ENCODE assay signal across 16 cellular contexts in the genomic region with DNA sequence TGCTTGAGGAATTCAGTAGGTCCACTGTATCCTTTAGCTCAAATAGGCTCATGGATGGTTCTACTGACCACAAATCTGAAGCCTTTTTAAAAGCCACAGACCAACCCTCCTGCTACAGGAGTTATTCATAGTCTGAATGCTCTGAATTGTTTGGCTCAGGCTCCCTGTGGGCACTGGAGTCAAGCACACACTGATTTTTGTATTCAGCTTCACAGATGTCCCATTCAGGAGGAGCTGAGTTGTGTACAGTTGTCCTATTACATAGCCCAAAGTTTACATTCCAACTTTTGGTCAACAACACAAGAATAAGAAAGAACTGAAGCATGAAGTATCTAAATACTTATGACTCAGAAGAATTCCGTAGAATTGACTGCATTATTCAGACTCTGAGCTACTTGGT.
DNase-seq lines count a peak whose midpoint lies in the region; ATAC-seq, FAIRE-seq and TF ChIP-seq lines count a peak whose summit lies in the region.
"Had no signal": no experiment of that assay in that cellular context is flagged by ENCODE, and none has a peak within 500 bp of the region (broad histone marks: within the 10 kb centered on the region; RNA-seq: fewer than 3 reads in every experiment).

No MANE protein-coding gene starts in this region.

- no peak for TF ChIP-seq CTCF in epithelial cell of proximal tubule (conservative IDR thresholded peaks at IDR 0.05; ENCODE audit: low read depth, low read length)
- no peak for TF ChIP-seq CTCF in activated CD8-positive, alpha-beta T cell treated with anti-CD3 and anti-CD28 coated beads for 36 hours (IDR thresholded peaks at IDR 0.05)

- POLR2A ChIA-PET in activated CD8-positive, alpha-beta T cell treated with anti-CD3 and anti-CD28 coated beads for 36 hours (lab: Charles Lee) = no interaction called here

- no peak overlapping the region for H3K4me3 Mint-ChIP-seq in activated CD8-positive, alpha-beta T cell treated with anti-CD3 and anti-CD28 coated beads for 36 hours
- H3K4me3 Mint-ChIP-seq: activated CD8-positive, alpha-beta T cell treated with anti-CD3 and anti-CD28 coated beads, Interleukin-2, amount 10 ng/mL, durations not matched to agents 7 days and 5 days; activated naive CD4-positive, alpha-beta T cell treated with anti-CD3 and anti-CD28 coated beads, Interleukin-2, amount 50 U/mL, for 24 hours; H9 had no signal

- no peak for FAIRE-seq in RCC 7860 (lab: Jason Lieb, UNC)
- FAIRE-seq: islet of Langerhans had no signal

- no peaks in the 10 kb centered on the region for H3K9me3 Mint-ChIP-seq in activated CD8-positive, alpha-beta T cell treated with anti-CD3 and anti-CD28 coated beads for 36 hours

- no peak overlapping the region for H3K4me3 ChIP-seq in epithelial cell of proximal tubule (ENCODE audit: low read depth, low read length)
- H3K4me3 ChIP-seq: BLaER1 treated with 17β-estradiol and CSF1 and Interleukin-3, amounts not matched to agents 10 nM and 100 nM; ovary had no signal

- H3K27ac Mint-ChIP-seq in activated CD8-positive, alpha-beta T cell treated with anti-CD3 and anti-CD28 coated beads for 36 hours = no peak overlapping the region
- H3K27ac Mint-ChIP-seq: activated CD8-positive, alpha-beta T cell treated with anti-CD3 and anti-CD28 coated beads, Interleukin-2, amount 10 ng/mL, durations not matched to agents 7 days and 5 days; activated naive CD4-positive, alpha-beta T cell treated with anti-CD3 and anti-CD28 coated beads, Interleukin-2, amount 50 U/mL, for 24 hours had no signal

- H3K27me3 Mint-ChIP-seq in activated CD8-positive, alpha-beta T cell treated with anti-CD3 and anti-CD28 coated beads for 36 hours = no peaks in the 10 kb centered on the region
- H3K27me3 Mint-ChIP-seq: activated naive CD4-positive, alpha-beta T cell treated with anti-CD3 and anti-CD28 coated beads, Interleukin-2, amount 50 U/mL, for 24 hours had no signal

- H3K4me1 Mint-ChIP-seq in activated CD8-positive, alpha-beta T cell treated with anti-CD3 and anti-CD28 coated beads for 36 hours (ENCODE audit: low read depth) = no peaks in the 10 kb centered on the region
- H3K4me1 Mint-ChIP-seq: activated naive CD4-positive, alpha-beta T cell treated with anti-CD3 and anti-CD28 coated beads, Interleukin-2, amount 50 U/mL, for 24 hours had no signal

- H3K36me3 Mint-ChIP-seq in activated CD8-positive, alpha-beta T cell treated with anti-CD3 and anti-CD28 coated beads for 36 hours (ENCODE audit: low read depth) = no peaks in the 10 kb centered on the region
- H3K36me3 Mint-ChIP-seq: activated naive CD4-positive, alpha-beta T cell treated with anti-CD3 and anti-CD28 coated beads, Interleukin-2, amount 50 U/mL, for 24 hours had no signal

- intact Hi-C loops in activated CD8-positive, alpha-beta T cell treated with anti-CD3 and anti-CD28 coated beads for 36 hours (cut with micrococcal nuclease) = no loop called here

- no peak for ATAC-seq in activated CD4-positive, CD25-positive, alpha-beta regulatory T cell treated with anti-CD3 and anti-CD28 coated beads, Interleukin-2, amount 50 U/mL, for 24 hours
- ATAC-seq in activated CD8-positive, alpha-beta T cell treated with anti-CD3 and anti-CD28 coated beads for 36 hours = no peak
- no peak for ATAC-seq in GM21360 (IDR thresholded peaks at IDR 0.05; ENCODE audit: unreplicated experiment)
- ATAC-seq: activated CD8-positive, alpha-beta T cell treated with anti-CD3 and anti-CD28 coated beads, Interleukin-2, amount 10 ng/mL, durations not matched to agents 7 days and 5 days had no signal

- DNase-seq in DMS53 (lab: John Stamatoyannopoulos, UW) (peak; percentile 63), RCC 7860 (ENCODE audit: low spot score) (peak; percentile 17), epithelial cell of proximal tubule (ENCODE audit: low read depth) (peak; percentile 18), midbrain (lab: John Stamatoyannopoulos, UW) (peak; percentile 59), AG08395 (ENCODE audit: low spot score) (no peak)
- no peak for DNase-seq in activated CD8-positive, alpha-beta T cell treated with anti-CD3 and anti-CD28 coated beads for 36 hours
- DNase-seq: activated CD8-positive, alpha-beta T cell treated with anti-CD3 and anti-CD28 coated beads, Interleukin-2, amount 10 ng/mL, durations not matched to agents 7 days and 5 days; H9; NCI-H524 treated with DMSO at 0.1 percent for 48 hours; ovary; stimulated activated CD4-positive, alpha-beta T cell treated with anti-CD3 and anti-CD28 coated beads, Interleukin-4, amount 100 ng/mL, for 4 hours had no signal

- CTCF ChIA-PET in activated CD8-positive, alpha-beta T cell treated with anti-CD3 and anti-CD28 coated beads for 36 hours (lab: Charles Lee) = no interaction called here

Comparison
In these comparisons a context has a peak if more than half of its experiments do, and no peak if none do; other contexts are left out.
1. DNase-seq: peak in DMS53 (single experiment), RCC 7860 (single experiment), epithelial cell of proximal tubule (single experiment) and midbrain (single experiment); none in activated CD8-positive, alpha-beta T cell treated with anti-CD3 and anti-CD28 coated beads for 36 hours (single experiment) and AG08395 (single experiment).